ENCODE assay signal across 9 cellular contexts in the genomic region with DNA sequence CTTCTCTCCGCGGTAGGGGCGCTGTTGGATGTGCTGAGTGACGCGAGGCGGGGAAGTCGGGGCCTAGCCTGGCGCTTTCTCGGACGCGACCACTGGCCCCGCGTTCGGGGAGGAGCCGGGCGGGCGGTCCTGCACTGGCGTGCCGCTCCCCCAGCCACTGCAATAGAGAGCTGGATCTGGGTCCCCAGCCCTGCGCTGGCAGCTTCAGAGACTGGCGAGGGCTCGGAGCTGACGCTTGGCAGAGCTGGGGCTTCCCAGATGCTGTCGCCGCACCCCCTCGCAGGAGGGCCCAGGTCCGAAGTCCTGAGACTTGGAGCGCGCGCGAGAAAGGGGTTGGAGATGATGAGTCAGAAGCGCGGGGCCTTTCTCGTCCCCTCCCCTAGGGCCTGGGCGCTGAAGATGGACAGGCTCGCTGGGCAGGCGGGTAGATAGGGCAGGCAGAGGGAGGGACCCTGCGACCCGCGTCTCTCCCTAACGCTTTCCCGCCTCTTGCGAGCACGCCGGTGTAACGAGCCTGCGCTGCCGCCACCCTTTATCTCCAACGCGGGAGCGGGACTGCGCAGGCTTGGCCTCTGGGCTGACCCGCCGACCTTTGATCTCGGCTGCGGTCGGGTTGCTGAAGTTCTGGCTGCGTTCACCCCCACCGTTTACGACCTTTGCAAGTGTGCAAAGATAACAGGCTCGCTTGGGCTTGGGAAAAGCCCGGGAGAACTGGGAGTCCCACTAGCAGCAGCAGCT. TPM values are rescaled to one million over a fixed set of nuclear protein-coding genes. Genes with fewer than 3 reads are reported as not detected.
DNase-seq lines count a peak whose midpoint lies in the region; ATAC-seq and TF ChIP-seq lines count a peak whose summit lies in the region.
"Had no signal": no experiment of that assay in that cellular context is flagged by ENCODE, and none has a peak within 500 bp of the region (broad histone marks: within the 10 kb centered on the region; RNA-seq: fewer than 3 reads in every experiment).

No MANE protein-coding gene starts in this region.

- intact Hi-C loops in colonic mucosa (cut with DNase I): no loop called here
- intact Hi-C loops in left colon (cut with DNase I, micrococcal nuclease): no loop called here

- TF ChIP-seq CTCF in colonic mucosa (IDR thresholded peaks at IDR 0.05): peak; percentile 73

- peaks cover 43 to 67% (median 57%) of the 10 kb centered on the region in 10 experiments for H3K4me1 ChIP-seq in BLaER1 treated with 17β-estradiol and CSF1 and Interleukin-3, amounts not matched to agents 10 nM and 100 nM
- peaks cover 21% of the 10 kb centered on the region for H3K4me1 ChIP-seq in colonic mucosa

- no peaks in the 10 kb centered on the region for H3K9me3 ChIP-seq in BLaER1 treated with 17β-estradiol and CSF1 and Interleukin-3, amounts not matched to agents 10 nM and 100 nM (replicated peaks in 1 of 11)
- H3K9me3 ChIP-seq in colonic mucosa: no peaks in the 10 kb centered on the region

- H3K9ac ChIP-seq in BLaER1 treated with 17β-estradiol and CSF1 and Interleukin-3, amounts not matched to agents 10 nM and 100 nM: peak overlapping the region; percentile 94 to 99 (median 98)
- peak overlapping the region; percentile 82 to 90 for H3K9ac ChIP-seq in colonic mucosa (ENCODE audit: low read depth in 2 of 2, low read length in 2 of 2)

- H3K4me3 ChIP-seq in BLaER1 treated with 17β-estradiol and CSF1 and Interleukin-3, amounts not matched to agents 10 nM and 100 nM: peak overlapping the region; percentile 65 to 87 (median 80)
- H3K4me3 ChIP-seq in colonic mucosa: peak overlapping the region; percentile 62

- peak; percentile 100 for DNase-seq in GM19240 (ENCODE audit: insufficient read length, low spot score)
- DNase-seq in NCI-H524 (lab: John Stamatoyannopoulos, UW): peak; percentile 97 to 98
- DNase-seq in activated CD4-positive, alpha-beta T cell treated with anti-CD3 and anti-CD28 coated beads for 48 hours: peak; percentile 96
- DNase-seq in colonic mucosa: peak; percentile 96
- DNase-seq in left colon: peak; percentile 97
- DNase-seq in stimulated activated CD4-positive, alpha-beta T cell treated with anti-CD3 and anti-CD28 coated beads, Interleukin-1b, Interleukin-23, amount 100 ng/mL, for 4 hours (ENCODE audit: low read depth in 2 of 2): peak; percentile 88

- no peaks in the 10 kb centered on the region for H3K36me3 ChIP-seq in BLaER1 treated with 17β-estradiol and CSF1 and Interleukin-3, amounts not matched to agents 10 nM and 100 nM
- H3K36me3 ChIP-seq in colonic mucosa: no peaks in the 10 kb centered on the region

- H3K27ac ChIP-seq in BLaER1 treated with 17β-estradiol and CSF1 and Interleukin-3, amounts not matched to agents 10 nM and 100 nM: peak overlapping the region; percentile 95 to 100 (median 98)
- peak overlapping the region; percentile 99 for H3K27ac ChIP-seq in colonic mucosa

- peak overlapping the region; percentile 78 to 97 (median 89) for H3K4me2 ChIP-seq in BLaER1 treated with 17β-estradiol and CSF1 and Interleukin-3, amounts not matched to agents 10 nM and 100 nM

- H3K27me3 ChIP-seq in BLaER1 treated with 17β-estradiol and CSF1 and Interleukin-3, amounts not matched to agents 10 nM and 100 nM: no peaks in the 10 kb centered on the region
- no peaks in the 10 kb centered on the region for H3K27me3 ChIP-seq in colonic mucosa

- ATAC-seq in HG03457 (IDR thresholded peaks at IDR 0.05; ENCODE audit: unreplicated experiment) (peak; percentile 82), left colon (peak; percentile 75)

- H4K20me1 ChIP-seq in BLaER1 treated with 17β-estradiol and CSF1 and Interleukin-3, amounts not matched to agents 10 nM and 100 nM: no peaks in the 10 kb centered on the region

RNA-seq across cellular contexts. Expression of a gene that starts 3.0 kb away (rescaled TPM):
- 10 to 100 TPM; 28.8 to 48.3 TPM for total RNA-seq in colonic mucosa
- 10 to 100 TPM; 37.5 to 46.8 TPM for total RNA-seq in left colon

RNA-seq across cellular contexts. Expression of a gene that starts 5.4 kb away (rescaled TPM):
- total RNA-seq in colonic mucosa: 10 to 100 TPM; 44.0 to 79.6 TPM
- 10 to 100 TPM; 51.1 to 53.7 TPM for total RNA-seq in left colon

RNA-seq across cellular contexts. Expression of a gene that starts 33.8 kb away (rescaled TPM):
- total RNA-seq in colonic mucosa (10 to 100 TPM; 49.5 to 66.9 TPM), left colon (10 to 100 TPM; 37.2 to 40.8 TPM)

RNA-seq across cellular contexts. Expression of a gene that starts 46.3 kb away (rescaled TPM):
- total RNA-seq in colonic mucosa (not detected), left colon (not detected)
- total RNA-seq: subcutaneous adipose tissue had no signal

RNA-seq across cellular contexts. Expression of a gene that starts 52.0 kb away (rescaled TPM):
- not detected for total RNA-seq in colonic mucosa
- not detected for total RNA-seq in left colon
- total RNA-seq: subcutaneous adipose tissue had no signal

Comparison
In these comparisons a context has a peak if more than half of its experiments do, and no peak if none do; other contexts are left out.
1. Peak in every context shown above with its lines: DNase-seq, ATAC-seq, H3K4me3 ChIP-seq and H3K27ac ChIP-seq.